ENCODE assay signal across 1 cellular context in genomic region chr19:55347442-55348009, GRCh38.
TF ChIP-seq lines count a peak whose summit lies in the region.

No MANE protein-coding gene starts in this region.

TF ChIP-seq in H1, 55 proteins besides CTCF, POLR2A, EP300 and RAD21:
- no peak for TF ChIP-seq ASH2L (IDR thresholded peaks at IDR 0.05; ENCODE audit: low read length)
- TF ChIP-seq ATF3 (IDR thresholded peaks at IDR 0.05; ENCODE audit: insufficient read depth, low read depth, low read length) = no peak
- TF ChIP-seq ATF2 (IDR thresholded peaks at IDR 0.05; ENCODE audit: low read length) = 0 out of 2 replicates have a peak, but pooled peaks have one; percentile 8
- no peak for TF ChIP-seq EZH2 (IDR thresholded peaks at IDR 0.05; ENCODE audit: low read depth, low read length, severe bottlenecking)
- no peak for TF ChIP-seq POLR2AphosphoS5 (IDR thresholded peaks at IDR 0.05; ENCODE audit: low read depth, low read length)
- no peak for TF ChIP-seq E2F6 (IDR thresholded peaks at IDR 0.05)
- no peak for TF ChIP-seq CBX8 (IDR thresholded peaks at IDR 0.05; ENCODE audit: borderline replicate concordance, low read depth, low read length)
